11 cellular contexts compared by ENCODE assay signal in the genomic region with DNA sequence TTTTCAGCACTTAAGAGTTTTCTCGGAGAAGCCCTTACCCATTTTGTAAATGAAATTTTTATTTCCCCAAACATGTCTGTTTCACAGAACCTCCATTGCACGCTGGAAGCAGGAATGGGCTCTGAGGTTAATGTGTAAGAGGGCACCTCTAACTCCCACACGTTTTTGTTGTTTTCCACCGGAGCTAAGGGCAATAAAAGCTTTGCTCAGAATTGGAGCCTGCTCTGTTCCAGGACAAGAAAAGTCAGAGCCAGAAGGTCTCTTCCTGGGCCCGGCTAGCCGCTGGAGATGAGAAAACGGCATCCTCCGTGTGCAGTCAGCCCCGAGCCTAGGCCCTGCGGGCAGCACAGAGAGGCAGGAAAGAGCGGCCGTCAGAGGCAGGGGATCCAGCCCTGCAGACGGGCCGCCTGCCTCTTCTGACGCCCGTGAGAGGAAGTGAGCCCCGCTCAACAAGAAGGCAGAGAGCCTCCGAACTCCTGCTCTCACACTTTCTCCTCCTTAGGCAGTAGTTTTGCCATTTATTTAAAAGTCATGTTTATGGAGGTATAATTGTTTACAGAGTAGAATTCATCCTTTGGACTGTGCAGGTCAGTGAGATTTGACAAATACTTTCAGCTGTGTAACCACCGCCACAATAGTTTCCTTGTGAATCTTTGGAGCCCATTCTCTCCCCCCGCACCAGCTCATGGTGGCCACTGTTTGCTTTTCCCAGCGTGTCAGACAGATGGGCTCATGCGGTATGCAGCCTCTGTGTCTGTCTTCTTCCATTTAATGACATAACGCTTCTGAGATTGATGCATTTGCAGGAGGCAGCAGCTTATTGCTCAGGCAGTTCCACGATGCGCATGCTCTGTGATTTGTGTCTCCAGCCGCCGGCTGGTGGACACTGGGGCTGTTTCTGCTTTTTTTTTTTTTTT.
DNase-seq lines count a peak whose midpoint lies in the region; ATAC-seq, FAIRE-seq and TF ChIP-seq lines count a peak whose summit lies in the region.
"Had no signal": no experiment of that assay in that cellular context is flagged by ENCODE, and none has a peak within 500 bp of the region (broad histone marks: within the 10 kb centered on the region; RNA-seq: fewer than 3 reads in every experiment).

No MANE protein-coding gene starts in this region.

- H3K27ac Mint-ChIP-seq in stimulated activated memory B cell treated with anti-CD40 and anti-IgM and Interleukin-4, amounts not matched to agents 10 μg/mL and 1 μg/mL and 100 μg/mL, for 72 hours: no peak overlapping the region
- H3K27ac Mint-ChIP-seq: activated naive CD8-positive, alpha-beta T cell had no signal

- H3K9ac ChIP-seq in K562 (ENCODE audit: insufficient read depth in 1 of 2, low read depth in 2 of 2, low read length in 2 of 2): no peak overlapping the region

- WGBS in K562 (ENCODE audit: insufficient coverage, low coverage, missing lambda C conversion rate): 0% methylated on average over 21 of the region's 27 CpGs
- 25% methylated on average over 17 of the region's 27 CpGs for WGBS in right lobe of liver (ENCODE audit: insufficient coverage, low coverage, low lambda C conversion rate, missing lambda C conversion rate)

- H3K9me1 ChIP-seq in K562 (ENCODE audit: control insufficient read depth, insufficient read depth, low read length): no peaks in the 10 kb centered on the region

- H3K27me3 ChIP-seq in K562 (ENCODE audit: control insufficient read depth in 2 of 2, insufficient read depth in 2 of 2, low read length in 2 of 2) (peaks cover 0 to 7% of the 10 kb centered on the region in 2 experiments; a peak in 1 of 5 replicates), right lobe of liver (no peaks in the 10 kb centered on the region)

- POLR2A ChIA-PET in K562 (lab: Yijun Ruan, JAX): no interaction called here

- no peaks in the 10 kb centered on the region for H3K4me1 Mint-ChIP-seq in stimulated activated memory B cell treated with anti-CD40 and anti-IgM and Interleukin-4, amounts not matched to agents 10 μg/mL and 1 μg/mL and 100 μg/mL, for 72 hours

- TF ChIP-seq CTCF in K562 (IDR thresholded peaks at IDR 0.05 in 2 of 3, conservative IDR thresholded peaks at IDR 0.05 in 1 of 3; ENCODE audit: insufficient read depth in 2 of 3, low read depth in 1 of 3, low read length in 3 of 3) (no peak), right lobe of liver (IDR thresholded peaks at IDR 0.05) (no peak)

- H3K9me3 Mint-ChIP-seq in stimulated activated memory B cell treated with anti-CD40 and anti-IgM and Interleukin-4, amounts not matched to agents 10 μg/mL and 1 μg/mL and 100 μg/mL, for 72 hours: peaks cover 11% of the 10 kb centered on the region

- no peak for TF ChIP-seq RAD21 in K562 (CRISPR knock-in tag; conservative IDR thresholded peaks at IDR 0.05 in 1 of 2, IDR thresholded peaks at IDR 0.05 in 1 of 2)

- no peaks in the 10 kb centered on the region; a peak in 1 of 5 replicates for H3K4me1 ChIP-seq in K562 (replicated peaks in 1 of 2; ENCODE audit: control insufficient read depth in 2 of 2, insufficient read depth in 2 of 2, low read length in 2 of 2)
- H3K4me1 ChIP-seq in right lobe of liver: no peaks in the 10 kb centered on the region

- H4K20me1 ChIP-seq in K562 (replicated peaks; ENCODE audit: control insufficient read depth, insufficient read depth, low read length): no peaks in the 10 kb centered on the region

- H3K4me2 ChIP-seq in K562 (ENCODE audit: insufficient read depth, low read length): no peak overlapping the region

- in situ Hi-C loops in K562 (cut with MboI): no loop called here

- H2AFZ ChIP-seq in K562 (ENCODE audit: low read depth, low read length): no peak overlapping the region

- TF ChIP-seq POLR2A in K562 (conservative IDR thresholded peaks at IDR 0.05) (no peak), right lobe of liver (IDR thresholded peaks at IDR 0.05) (no peak)

- no peak overlapping the region for H3K4me3 Mint-ChIP-seq in stimulated activated memory B cell treated with anti-CD40 and anti-IgM and Interleukin-4, amounts not matched to agents 10 μg/mL and 1 μg/mL and 100 μg/mL, for 72 hours
- H3K4me3 Mint-ChIP-seq: activated naive CD8-positive, alpha-beta T cell had no signal

- H3K36me3 Mint-ChIP-seq in stimulated activated memory B cell treated with anti-CD40 and anti-IgM and Interleukin-4, amounts not matched to agents 10 μg/mL and 1 μg/mL and 100 μg/mL, for 72 hours: peaks cover 6% of the 10 kb centered on the region

- H3K36me3 ChIP-seq in K562 (ENCODE audit: control insufficient read depth, insufficient read depth, low read length) (no peaks in the 10 kb centered on the region), right lobe of liver (no peaks in the 10 kb centered on the region)

- TF ChIP-seq EP300 in K562 (IDR thresholded peaks at IDR 0.05; ENCODE audit: low read length): no peak

- intact Hi-C loops in K562 (cut with micrococcal nuclease): no loop called here
- intact Hi-C loops in right lobe of liver (cut with DNase I): no loop called here

- no peaks in the 10 kb centered on the region for H3K79me2 ChIP-seq in K562 (ENCODE audit: control insufficient read depth, insufficient read depth, low read length)

- H3K9me3 ChIP-seq in K562 (replicated peaks; ENCODE audit: control insufficient read depth, insufficient read depth, low read depth, low read length) (no peaks in the 10 kb centered on the region), right lobe of liver (peaks cover 0 to 4% (median 0%) of the 10 kb centered on the region in 4 donors)

- no peak overlapping the region for H3K4me3 ChIP-seq in K562
- H3K4me3 ChIP-seq in right lobe of liver: peak overlapping the region in 1 of 3 donors; percentile 16

- H3K27me3 Mint-ChIP-seq in stimulated activated memory B cell treated with anti-CD40 and anti-IgM and Interleukin-4, amounts not matched to agents 10 μg/mL and 1 μg/mL and 100 μg/mL, for 72 hours: peaks cover 17% of the 10 kb centered on the region

- FAIRE-seq in K562 (lab: Jason Lieb, UNC): no peak
- peak; percentile 40 for FAIRE-seq in urothelium cell line (lab: Jason Lieb, UNC)
- FAIRE-seq: A204.1 had no signal

- BruUV-seq in K562 (replicated peaks; lab: Mats Ljungman, UMichigan): no TSS peak

- DNase-seq in NCI-H1436 (lab: John Stamatoyannopoulos, UW): peak; percentile 54
- DNase-seq in NCI-H1436 treated with DMSO at 0.1 percent for 48 hours (lab: John Stamatoyannopoulos, UW): no peak
- DNase-seq in K562 (ENCODE audit: extremely low read depth in 1 of 4, low spot score in 3 of 4): no peak
- no peak for DNase-seq in right lobe of liver
- DNase-seq in urothelium cell line (ENCODE audit: low spot score): peak; percentile 91
- DNase-seq: trophoblast cell had no signal

- no peak for ATAC-seq in K562
- ATAC-seq in right lobe of liver: peak; percentile 45 to 80 (median 56)
- ATAC-seq in GM19324 (IDR thresholded peaks at IDR 0.05; ENCODE audit: low FRiP score, unreplicated experiment): no peak
- ATAC-seq in GM21360 (IDR thresholded peaks at IDR 0.05; ENCODE audit: unreplicated experiment): no peak
- ATAC-seq in stimulated activated memory B cell treated with anti-CD40 and anti-IgM and Interleukin-4, amounts not matched to agents 10 μg/mL and 1 μg/mL and 100 μg/mL, for 72 hours: no peak

- CTCF ChIA-PET in K562 (lab: Yijun Ruan, JAX; ENCODE audit: low intra/inter-chr PET ratio): no interaction called here

- no peak overlapping the region for H3K27ac ChIP-seq in K562 (ENCODE audit: extremely low read depth, low read depth, low read length)
- H3K27ac ChIP-seq in right lobe of liver: no peak overlapping the region

TF ChIP-seq in K562, 482 proteins besides CTCF, POLR2A, EP300 and RAD21:
- TF ChIP-seq NRF1 (conservative IDR thresholded peaks at IDR 0.05 in 1 of 2, IDR thresholded peaks at IDR 0.05 in 1 of 2) (peak; percentile 64 to 65), SMARCA4 (IDR thresholded peaks at IDR 0.05) (no peak)
- TF ChIP-seq, protein P1, sequence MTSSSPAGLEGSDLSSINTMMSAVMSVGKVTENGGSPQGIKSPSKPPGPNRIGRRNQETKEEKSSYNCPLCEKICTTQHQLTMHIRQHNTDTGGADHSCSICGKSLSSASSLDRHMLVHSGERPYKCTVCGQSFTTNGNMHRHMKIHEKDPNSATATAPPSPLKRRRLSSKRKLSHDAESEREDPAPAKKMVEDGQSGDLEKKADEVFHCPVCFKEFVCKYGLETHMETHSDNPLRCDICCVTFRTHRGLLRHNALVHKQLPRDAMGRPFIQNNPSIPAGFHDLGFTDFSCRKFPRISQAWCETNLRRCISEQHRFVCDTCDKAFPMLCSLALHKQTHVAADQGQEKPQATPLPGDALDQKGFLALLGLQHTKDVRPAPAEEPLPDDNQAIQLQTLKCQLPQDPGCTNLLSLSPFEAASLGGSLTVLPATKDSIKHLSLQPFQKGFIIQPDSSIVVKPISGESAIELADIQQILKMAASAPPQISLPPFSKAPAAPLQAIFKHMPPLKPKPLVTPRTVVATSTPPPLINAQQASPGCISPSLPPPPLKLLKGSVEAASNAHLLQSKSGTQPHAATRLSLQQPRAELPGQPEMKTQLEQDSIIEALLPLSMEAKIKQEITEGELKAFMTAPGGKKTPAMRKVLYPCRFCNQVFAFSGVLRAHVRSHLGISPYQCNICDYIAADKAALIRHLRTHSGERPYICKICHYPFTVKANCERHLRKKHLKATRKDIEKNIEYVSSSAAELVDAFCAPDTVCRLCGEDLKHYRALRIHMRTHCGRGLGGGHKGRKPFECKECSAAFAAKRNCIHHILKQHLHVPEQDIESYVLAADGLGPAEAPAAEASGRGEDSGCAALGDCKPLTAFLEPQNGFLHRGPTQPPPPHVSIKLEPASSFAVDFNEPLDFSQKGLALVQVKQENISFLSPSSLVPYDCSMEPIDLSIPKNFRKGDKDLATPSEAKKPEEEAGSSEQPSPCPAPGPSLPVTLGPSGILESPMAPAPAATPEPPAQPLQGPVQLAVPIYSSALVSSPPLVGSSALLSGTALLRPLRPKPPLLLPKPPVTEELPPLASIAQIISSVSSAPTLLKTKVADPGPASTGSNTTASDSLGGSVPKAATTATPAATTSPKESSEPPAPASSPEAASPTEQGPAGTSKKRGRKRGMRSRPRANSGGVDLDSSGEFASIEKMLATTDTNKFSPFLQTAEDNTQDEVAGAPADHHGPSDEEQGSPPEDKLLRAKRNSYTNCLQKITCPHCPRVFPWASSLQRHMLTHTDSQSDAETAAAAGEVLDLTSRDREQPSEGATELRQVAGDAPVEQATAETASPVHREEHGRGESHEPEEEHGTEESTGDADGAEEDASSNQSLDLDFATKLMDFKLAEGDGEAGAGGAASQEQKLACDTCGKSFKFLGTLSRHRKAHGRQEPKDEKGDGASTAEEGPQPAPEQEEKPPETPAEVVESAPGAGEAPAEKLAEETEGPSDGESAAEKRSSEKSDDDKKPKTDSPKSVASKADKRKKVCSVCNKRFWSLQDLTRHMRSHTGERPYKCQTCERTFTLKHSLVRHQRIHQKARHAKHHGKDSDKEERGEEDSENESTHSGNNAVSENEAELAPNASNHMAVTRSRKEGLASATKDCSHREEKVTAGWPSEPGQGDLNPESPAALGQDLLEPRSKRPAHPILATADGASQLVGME (CRISPR knock-in tag; IDR thresholded peaks at IDR 0.05): no peak

Comparison
In these comparisons a context has a peak if more than half of its experiments do, and no peak if none do; other contexts are left out.
1. DNase-seq: peak in NCI-H1436 (single experiment) and urothelium cell line (single experiment); none in NCI-H1436 treated with DMSO at 0.1 percent for 48 hours (single experiment), K562 (0 of 4) and right lobe of liver (0 of 3).
2. ATAC-seq: peak in right lobe of liver (4 of 4); none in K562 (single experiment), GM19324 (single experiment), GM21360 (single experiment) and stimulated activated memory B cell treated with anti-CD40 and anti-IgM and Interleukin-4, amounts not matched to agents 10 μg/mL and 1 μg/mL and 100 μg/mL, for 72 hours (single experiment).